Comparison of ENCODE assay signal across 28 cellular contexts in the genomic region with DNA sequence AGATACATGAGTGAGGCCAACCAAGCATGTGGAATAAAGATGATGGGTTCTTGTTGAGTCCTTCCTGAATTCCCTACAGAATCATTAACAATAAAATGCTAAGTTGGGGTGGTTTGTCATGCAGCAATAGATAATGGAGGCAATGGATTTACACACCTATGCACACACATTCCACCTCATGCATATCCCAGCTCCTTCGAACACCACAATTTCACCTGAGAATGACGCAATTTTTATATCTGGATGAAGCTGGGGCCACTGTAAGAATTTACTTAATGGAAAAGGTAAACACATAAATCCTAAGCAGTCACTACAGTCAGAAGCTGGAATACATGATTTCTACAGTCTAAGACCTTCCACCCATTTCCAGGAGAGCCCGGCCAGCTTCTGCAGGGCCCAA.
"Had no signal": no experiment of that assay in that cellular context is flagged by ENCODE, and none has a peak within 500 bp of the region (broad histone marks: within the 10 kb centered on the region; RNA-seq: fewer than 3 reads in every experiment).

No MANE protein-coding gene starts in this region.

- H3K27me3 Mint-ChIP-seq: naive B cell; progenitor cell of endocrine pancreas; stimulated activated naive CD8-positive, alpha-beta T cell treated with anti-CD3 and anti-CD28 coated beads, Interleukin-15, Interleukin-2, amounts not matched to agents 100 ng/mL and 50 ng/mL, for 24 hours had no signal

- H3K4me3 ChIP-seq: left lung, lower lobe of right lung, neural progenitor cell, ovary, right atrium auricular region, skin epidermis, suprapubic skin, thoracic aorta, tibial artery, upper lobe of right lung had no signal

- H3K4me3 Mint-ChIP-seq: mesothelial cell of epicardium; naive B cell; natural killer cell; nephron progenitor cell; neural progenitor cell; stimulated activated naive CD8-positive, alpha-beta T cell treated with anti-CD3 and anti-CD28 coated beads, Interleukin-15, Interleukin-2, amounts not matched to agents 100 ng/mL and 50 ng/mL, for 24 hours had no signal

- H3K27me3 ChIP-seq: left lung, neural progenitor cell, ovary, right atrium auricular region, suprapubic skin, tibial artery, upper lobe of right lung had no signal

- H3K27ac ChIP-seq: left lung, lower lobe of right lung, neural progenitor cell, ovary, right atrium auricular region, skin epidermis, suprapubic skin, thoracic aorta, tibial artery, upper lobe of right lung had no signal

- DNase-seq: hippocampal formation; kidney; left colon; left lung; lower lobe of right lung; mammary epithelial cell; mesendoderm; naive B cell; natural killer cell; nephron progenitor cell; ovary; stimulated activated CD4-positive, alpha-beta T cell treated with anti-CD3 and anti-CD28 coated beads, Interleukin-12 subunit alpha, Interleukin-12 subunit beta, amount 100 ng/mL, for 4 hours; stimulated activated CD4-positive, alpha-beta T cell treated with anti-CD3 and anti-CD28 coated beads, Interleukin-15, amount 100 ng/mL, for 24 hours; stimulated activated CD4-positive, alpha-beta T cell treated with anti-CD3 and anti-CD28 coated beads, Interleukin-2, amount 100 ng/mL, for 24 hours; stimulated activated CD4-positive, alpha-beta T cell treated with anti-CD3 and anti-CD28 coated beads, Interleukin-4, amount 100 ng/mL, for 1 hour; stimulated activated naive CD4-positive, alpha-beta T cell; tibial artery; trophoblast cell; upper lobe of right lung had no signal

- H3K4me1 Mint-ChIP-seq: mesothelial cell of epicardium, neural progenitor cell had no signal

- H3K27ac Mint-ChIP-seq: mesothelial cell of epicardium, naive B cell, nephron progenitor cell, neural progenitor cell had no signal

- H3K36me3 ChIP-seq: neural progenitor cell had no signal

- H3K4me1 ChIP-seq: neural progenitor cell, right atrium auricular region, tibial artery had no signal

- ATAC-seq: left colon, left lung, lower lobe of right lung, natural killer cell, sciatic nerve, upper lobe of right lung had no signal
